Comparison of ENCODE assay signal across 28 cellular contexts in the genomic region with DNA sequence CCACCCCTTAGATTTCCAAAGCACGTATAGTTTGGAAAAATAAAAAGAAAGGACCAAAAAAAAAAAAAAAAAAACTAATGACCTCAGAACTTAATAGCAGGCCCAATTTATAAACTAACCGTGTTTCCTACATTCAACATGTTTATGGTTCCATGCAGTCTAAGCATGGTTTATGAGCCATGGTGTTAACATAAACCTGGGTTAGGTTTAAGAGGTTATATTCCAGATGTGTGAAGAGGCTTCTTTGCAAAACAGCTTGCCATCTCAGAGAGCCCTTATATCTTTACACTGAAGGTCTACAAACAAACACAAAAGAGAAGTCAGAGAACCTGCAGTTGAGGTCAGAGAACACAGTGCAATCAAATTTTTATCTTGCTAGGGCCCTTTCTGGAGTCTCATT. TPM values are rescaled to one million over a fixed set of nuclear protein-coding genes. Genes with fewer than 3 reads are reported as not detected.
"Had no signal": no experiment of that assay in that cellular context is flagged by ENCODE, and none has a peak within 500 bp of the region (broad histone marks: within the 10 kb centered on the region; RNA-seq: fewer than 3 reads in every experiment).

No MANE protein-coding gene starts in this region.

- H3K4me1 Mint-ChIP-seq: endodermal cell had no signal

- H3K4me1 ChIP-seq: colonic mucosa, esophagus squamous epithelium, foreskin keratinocyte, gastrocnemius medialis, gastroesophageal sphincter, heart left ventricle, heart right ventricle had no signal

- H3K4me3 Mint-ChIP-seq: dendritic cell treated with granulocyte-macrophage colony-stimulating factor and Interleukin-4, amounts not matched to agents 40 ng/mL and 50 ng/mL, for 4 days; effector memory CD8-positive, alpha-beta T cell; endodermal cell had no signal

- H3K9me3 Mint-ChIP-seq: dendritic cell treated with granulocyte-macrophage colony-stimulating factor and Interleukin-4, amounts not matched to agents 40 ng/mL and 50 ng/mL, for 4 days; effector memory CD8-positive, alpha-beta T cell; endodermal cell had no signal

- H3K27ac Mint-ChIP-seq: dendritic cell treated with granulocyte-macrophage colony-stimulating factor and Interleukin-4, amounts not matched to agents 40 ng/mL and 50 ng/mL, for 4 days; effector memory CD8-positive, alpha-beta T cell; endodermal cell had no signal

- H3K9me3 ChIP-seq: colonic mucosa, esophagus squamous epithelium, gastrocnemius medialis, gastroesophageal sphincter, heart left ventricle, heart right ventricle had no signal

- FAIRE-seq: colon, endothelial cell of umbilical vein, frontal cortex had no signal

- H3K27me3 ChIP-seq: colonic mucosa, dorsolateral prefrontal cortex, esophagus squamous epithelium, foreskin keratinocyte, gastrocnemius medialis, gastroesophageal sphincter, heart left ventricle, heart right ventricle had no signal

- H3K4me3 ChIP-seq: colonic mucosa, coronary artery, dorsolateral prefrontal cortex, esophagus squamous epithelium, gastrocnemius medialis, gastroesophageal sphincter, heart left ventricle, heart right ventricle had no signal

- DNase-seq: cerebellar nuclear complex; colonic mucosa; cortex of kidney; dermis blood vessel endothelial cell; dorsolateral prefrontal cortex; effector CD4-positive, alpha-beta T cell; effector CD8-positive, alpha-beta T cell; effector memory CD4-positive, alpha-beta T cell; effector memory CD8-positive, alpha-beta T cell; endodermal cell; erythroblast; esophagus squamous epithelium; foreskin fibroblast; foreskin keratinocyte; foreskin melanocyte; gastrocnemius medialis; glutamatergic neuron; head of caudate nucleus; heart left ventricle; heart right ventricle had no signal

- H3K27ac ChIP-seq: colonic mucosa, coronary artery, dorsolateral prefrontal cortex, epithelial cell of prostate, esophagus squamous epithelium, foreskin keratinocyte, gastrocnemius medialis, gastroesophageal sphincter, heart left ventricle, heart right ventricle had no signal

- H3K36me3 ChIP-seq: colonic mucosa, gastrocnemius medialis had no signal

RNA-seq across cellular contexts. Expression of gene PLAC9, which starts 38.3 kb away (rescaled TPM):
- total RNA-seq: epithelial cell of proximal tubule, foreskin keratinocyte had no signal
- polyA plus RNA-seq: foreskin keratinocyte had no signal
